ENCODE assay signal across 2 cellular contexts in the genomic region with DNA sequence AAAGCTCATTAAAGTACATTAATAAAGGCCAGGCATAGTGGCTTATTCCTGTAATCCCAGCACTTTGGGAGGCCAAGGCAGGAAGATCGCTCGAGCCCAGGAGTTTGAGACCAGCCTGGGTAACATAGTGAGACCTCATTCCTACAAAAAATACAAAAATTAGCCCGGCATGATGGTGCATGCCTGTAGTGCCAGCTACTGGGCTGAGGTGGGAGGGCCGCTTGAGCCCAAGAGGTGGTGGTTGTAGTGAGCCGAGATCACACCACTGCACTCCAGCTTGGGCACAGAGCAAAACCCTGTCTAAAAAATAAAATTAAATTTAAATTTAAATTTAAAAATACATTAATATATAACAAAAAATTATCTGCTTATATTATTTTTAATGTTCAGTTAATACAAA.
TF ChIP-seq lines count a peak whose summit lies in the region.

No MANE protein-coding gene starts in this region.

TF ChIP-seq in K562, 482 proteins besides CTCF, POLR2A, EP300 and RAD21:
- TF ChIP-seq, protein P1, sequence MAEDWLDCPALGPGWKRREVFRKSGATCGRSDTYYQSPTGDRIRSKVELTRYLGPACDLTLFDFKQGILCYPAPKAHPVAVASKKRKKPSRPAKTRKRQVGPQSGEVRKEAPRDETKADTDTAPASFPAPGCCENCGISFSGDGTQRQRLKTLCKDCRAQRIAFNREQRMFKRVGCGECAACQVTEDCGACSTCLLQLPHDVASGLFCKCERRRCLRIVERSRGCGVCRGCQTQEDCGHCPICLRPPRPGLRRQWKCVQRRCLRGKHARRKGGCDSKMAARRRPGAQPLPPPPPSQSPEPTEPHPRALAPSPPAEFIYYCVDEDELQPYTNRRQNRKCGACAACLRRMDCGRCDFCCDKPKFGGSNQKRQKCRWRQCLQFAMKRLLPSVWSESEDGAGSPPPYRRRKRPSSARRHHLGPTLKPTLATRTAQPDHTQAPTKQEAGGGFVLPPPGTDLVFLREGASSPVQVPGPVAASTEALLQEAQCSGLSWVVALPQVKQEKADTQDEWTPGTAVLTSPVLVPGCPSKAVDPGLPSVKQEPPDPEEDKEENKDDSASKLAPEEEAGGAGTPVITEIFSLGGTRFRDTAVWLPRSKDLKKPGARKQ (CRISPR knock-in tag; IDR thresholded peaks at IDR 0.05) = no peak
- TF ChIP-seq PML (IDR thresholded peaks at IDR 0.05; ENCODE audit: low read length) (no peak), SP2 (IDR thresholded peaks at IDR 0.05; ENCODE audit: extremely low read depth, low read depth, low read length, poor library complexity, severe bottlenecking) (peak; percentile 25)

TF ChIP-seq in endothelial cell of umbilical vein, 7 proteins besides CTCF, POLR2A, EP300 and RAD21:
- TF ChIP-seq FOS (IDR thresholded peaks at IDR 0.05; ENCODE audit: borderline replicate concordance, insufficient read depth, low read length) (no peak), MYC (IDR thresholded peaks at IDR 0.05; ENCODE audit: low read depth, low read length) (no peak), EZH2 (IDR thresholded peaks at IDR 0.05; ENCODE audit: borderline replicate concordance, low read depth, low read length, severe bottlenecking) (no peak), JUN (IDR thresholded peaks at IDR 0.05; ENCODE audit: borderline replicate concordance, insufficient read depth, insufficient read length, low read depth) (no peak), POLR2AphosphoS5 (IDR thresholded peaks at IDR 0.05; ENCODE audit: insufficient read depth, low read depth, low read length) (no peak), GATA2 (IDR thresholded peaks at IDR 0.05; ENCODE audit: insufficient read depth, insufficient read length, low read depth, low read length) (no peak)
- TF ChIP-seq, protein P2, sequence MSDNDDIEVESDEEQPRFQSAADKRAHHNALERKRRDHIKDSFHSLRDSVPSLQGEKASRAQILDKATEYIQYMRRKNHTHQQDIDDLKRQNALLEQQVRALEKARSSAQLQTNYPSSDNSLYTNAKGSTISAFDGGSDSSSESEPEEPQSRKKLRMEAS (IDR thresholded peaks at IDR 0.05; ENCODE audit: insufficient read depth, insufficient read length) = no peak
